Comparison of ENCODE assay signal across 1 cellular context in the genomic region with DNA sequence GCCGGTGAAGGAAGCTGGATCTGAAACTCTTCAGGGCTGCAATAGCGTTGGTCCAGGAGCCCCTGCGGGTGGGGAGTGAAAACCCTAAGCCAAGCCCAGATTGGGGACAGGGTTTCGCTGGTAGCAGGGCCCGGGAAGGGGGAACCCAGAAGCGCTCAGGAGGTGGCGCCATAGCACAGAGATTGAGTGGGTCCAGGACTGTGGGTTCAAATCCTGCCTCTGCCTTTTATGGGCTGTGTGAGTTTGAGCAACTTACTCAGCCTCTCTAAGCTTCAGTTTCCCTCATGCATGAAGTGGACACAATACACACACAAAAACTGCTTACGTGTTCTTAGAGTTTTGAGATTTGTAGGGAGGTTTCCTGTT.
TF ChIP-seq lines count a peak whose summit lies in the region.

No MANE protein-coding gene starts in this region.

TF ChIP-seq in HEK293, 187 proteins besides CTCF, POLR2A, EP300 and RAD21 (continued from another document and continues in another):
- no peak for TF ChIP-seq ZNF302 (tag by site-specific recombination; IDR thresholded peaks at IDR 0.05; ENCODE audit: low read depth)
- TF ChIP-seq ZNF629 (tag by site-specific recombination; IDR thresholded peaks at IDR 0.05): 0 out of 2 replicates have a peak, but pooled peaks have one; percentile 30
- no peak for TF ChIP-seq ZFP37 (tag by site-specific recombination; IDR thresholded peaks at IDR 0.05)
- TF ChIP-seq REPIN1 (tag by site-specific recombination; IDR thresholded peaks at IDR 0.05; ENCODE audit: low read depth): 0 out of 2 replicates have a peak, but pooled peaks have one; percentile 70
- no peak for TF ChIP-seq ZNF174 (tag by site-specific recombination; IDR thresholded peaks at IDR 0.05)
- TF ChIP-seq, protein P1, sequence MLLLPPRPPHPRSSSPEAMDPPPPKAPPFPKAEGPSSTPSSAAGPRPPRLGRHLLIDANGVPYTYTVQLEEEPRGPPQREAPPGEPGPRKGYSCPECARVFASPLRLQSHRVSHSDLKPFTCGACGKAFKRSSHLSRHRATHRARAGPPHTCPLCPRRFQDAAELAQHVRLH (tag by site-specific recombination; IDR thresholded peaks at IDR 0.05): peak; percentile 97
- TF ChIP-seq YY1 (tag by site-specific recombination; IDR thresholded peaks at IDR 0.05): no peak
- TF ChIP-seq ZNF155 (tag by site-specific recombination; IDR thresholded peaks at IDR 0.05): no peak
- no peak for TF ChIP-seq ZNF404 (tag by site-specific recombination; IDR thresholded peaks at IDR 0.05)
- TF ChIP-seq ZNF449 (tag by site-specific recombination; IDR thresholded peaks at IDR 0.05): no peak
- no peak for TF ChIP-seq ZNF266 (tag by site-specific recombination; IDR thresholded peaks at IDR 0.05; ENCODE audit: low read depth)
- no peak for TF ChIP-seq ZNF792 (tag by site-specific recombination; IDR thresholded peaks at IDR 0.05)
- 0 out of 2 replicates have a peak, but pooled peaks have one; percentile 31 for TF ChIP-seq ZNF2 (tag by site-specific recombination; IDR thresholded peaks at IDR 0.05)
- TF ChIP-seq ZNF664 (tag by site-specific recombination; IDR thresholded peaks at IDR 0.05): no peak
- TF ChIP-seq ZNF600 (tag by site-specific recombination; IDR thresholded peaks at IDR 0.05): no peak
- no peak; the same call in 1 of the 2 replicates for TF ChIP-seq KLF7 (tag by site-specific recombination; IDR thresholded peaks at IDR 0.05; ENCODE audit: borderline replicate concordance)
- no peak for TF ChIP-seq MYNN (tag by site-specific recombination; IDR thresholded peaks at IDR 0.05; ENCODE audit: borderline replicate concordance)
- TF ChIP-seq ZNF768 (tag by site-specific recombination; IDR thresholded peaks at IDR 0.05): peak; percentile 96; the same call in 1 of the 2 replicates
- no peak for TF ChIP-seq ZNF747 (tag by site-specific recombination; IDR thresholded peaks at IDR 0.05)
- TF ChIP-seq ZSCAN30 (tag by site-specific recombination; IDR thresholded peaks at IDR 0.05): peak; percentile 71
- no peak for TF ChIP-seq ZNF184 (tag by site-specific recombination; IDR thresholded peaks at IDR 0.05)
- TF ChIP-seq SP3 (tag by site-specific recombination; IDR thresholded peaks at IDR 0.05): no peak
- TF ChIP-seq ZNF133 (tag by site-specific recombination; IDR thresholded peaks at IDR 0.05): no peak
- TF ChIP-seq ZNF211 (tag by site-specific recombination; IDR thresholded peaks at IDR 0.05; ENCODE audit: low read depth): no peak
- TF ChIP-seq EGR2 (tag by site-specific recombination; IDR thresholded peaks at IDR 0.05; ENCODE audit: low read depth): no peak
- TF ChIP-seq ZNF610 (tag by site-specific recombination; IDR thresholded peaks at IDR 0.05; ENCODE audit: borderline replicate concordance): no peak
- no peak for TF ChIP-seq ZNF558 (tag by site-specific recombination; IDR thresholded peaks at IDR 0.05)
- no peak for TF ChIP-seq ZNF837 (tag by site-specific recombination; IDR thresholded peaks at IDR 0.05)
- no peak for TF ChIP-seq ZFP41 (tag by site-specific recombination; IDR thresholded peaks at IDR 0.05; ENCODE audit: borderline replicate concordance)
- no peak for TF ChIP-seq ZNF677 (tag by site-specific recombination; IDR thresholded peaks at IDR 0.05)
- TF ChIP-seq ZNF140 (tag by site-specific recombination; IDR thresholded peaks at IDR 0.05): no peak
- no peak for TF ChIP-seq ZNF274 (IDR thresholded peaks at IDR 0.05; ENCODE audit: low read length)
- no peak for TF ChIP-seq ZNF274 (tag by site-specific recombination; IDR thresholded peaks at IDR 0.05; ENCODE audit: borderline replicate concordance)
- 0 out of 2 replicates have a peak, but pooled peaks have one; percentile 65 for TF ChIP-seq ZNF280D (tag by site-specific recombination; IDR thresholded peaks at IDR 0.05)
- no peak for TF ChIP-seq ZNF202 (tag by site-specific recombination; IDR thresholded peaks at IDR 0.05; ENCODE audit: borderline replicate concordance)
- TF ChIP-seq ZNF248 (tag by site-specific recombination; IDR thresholded peaks at IDR 0.05): no peak
- TF ChIP-seq, protein P2, sequence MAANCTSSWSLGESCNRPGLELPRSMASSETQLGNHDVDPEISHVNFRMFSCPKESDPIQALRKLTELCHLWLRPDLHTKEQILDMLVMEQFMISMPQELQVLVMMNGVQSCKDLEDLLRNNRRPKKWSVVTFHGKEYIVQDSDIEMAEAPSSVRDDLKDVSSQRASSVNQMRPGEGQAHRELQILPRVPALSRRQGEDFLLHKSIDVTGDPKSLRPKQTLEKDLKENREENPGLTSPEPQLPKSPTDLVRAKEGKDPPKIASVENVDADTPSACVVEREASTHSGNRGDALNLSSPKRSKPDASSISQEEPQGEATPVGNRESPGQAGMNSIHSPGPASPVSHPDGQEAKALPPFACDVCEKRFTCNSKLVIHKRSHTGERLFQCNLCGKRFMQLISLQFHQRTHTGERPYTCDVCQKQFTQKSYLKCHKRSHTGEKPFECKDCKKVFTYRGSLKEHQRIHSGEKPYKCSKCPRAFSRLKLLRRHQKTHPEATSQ (tag by site-specific recombination; IDR thresholded peaks at IDR 0.05): peak; percentile 53; the same call in 1 of the 2 replicates
- no peak for TF ChIP-seq ZNF341 (tag by site-specific recombination; IDR thresholded peaks at IDR 0.05; ENCODE audit: low read depth)
- no peak for TF ChIP-seq ZNF26 (tag by site-specific recombination; IDR thresholded peaks at IDR 0.05)
- TF ChIP-seq OVOL3 (tag by site-specific recombination; IDR thresholded peaks at IDR 0.05): no peak
- no peak for TF ChIP-seq ZNF114 (tag by site-specific recombination; IDR thresholded peaks at IDR 0.05)
- no peak for TF ChIP-seq ZNF549 (tag by site-specific recombination; IDR thresholded peaks at IDR 0.05)
- no peak for TF ChIP-seq ZNF324 (tag by site-specific recombination; IDR thresholded peaks at IDR 0.05)
- TF ChIP-seq ZNF561 (tag by site-specific recombination; IDR thresholded peaks at IDR 0.05; ENCODE audit: borderline replicate concordance): peak; percentile 56; the same call in 1 of the 2 replicates
- no peak; the same call in 1 of the 2 replicates for TF ChIP-seq ZNF391 (tag by site-specific recombination; IDR thresholded peaks at IDR 0.05; ENCODE audit: borderline replicate concordance, low read depth)
- TF ChIP-seq SCRT1 (tag by site-specific recombination; IDR thresholded peaks at IDR 0.05; ENCODE audit: borderline replicate concordance): no peak
- TF ChIP-seq MZF1 (tag by site-specific recombination; IDR thresholded peaks at IDR 0.05; ENCODE audit: borderline replicate concordance): no peak
- TF ChIP-seq KLF16 (tag by site-specific recombination; IDR thresholded peaks at IDR 0.05): no peak
- TF ChIP-seq BCL11A (tag by site-specific recombination; IDR thresholded peaks at IDR 0.05; ENCODE audit: low read depth): no peak
- TF ChIP-seq ZBTB26 (tag by site-specific recombination; optimal IDR thresholded peaks at IDR 0.05): no peak
- no peak for TF ChIP-seq ZNF555 (tag by site-specific recombination; conservative IDR thresholded peaks at IDR 0.05)
- TF ChIP-seq, protein P3, sequence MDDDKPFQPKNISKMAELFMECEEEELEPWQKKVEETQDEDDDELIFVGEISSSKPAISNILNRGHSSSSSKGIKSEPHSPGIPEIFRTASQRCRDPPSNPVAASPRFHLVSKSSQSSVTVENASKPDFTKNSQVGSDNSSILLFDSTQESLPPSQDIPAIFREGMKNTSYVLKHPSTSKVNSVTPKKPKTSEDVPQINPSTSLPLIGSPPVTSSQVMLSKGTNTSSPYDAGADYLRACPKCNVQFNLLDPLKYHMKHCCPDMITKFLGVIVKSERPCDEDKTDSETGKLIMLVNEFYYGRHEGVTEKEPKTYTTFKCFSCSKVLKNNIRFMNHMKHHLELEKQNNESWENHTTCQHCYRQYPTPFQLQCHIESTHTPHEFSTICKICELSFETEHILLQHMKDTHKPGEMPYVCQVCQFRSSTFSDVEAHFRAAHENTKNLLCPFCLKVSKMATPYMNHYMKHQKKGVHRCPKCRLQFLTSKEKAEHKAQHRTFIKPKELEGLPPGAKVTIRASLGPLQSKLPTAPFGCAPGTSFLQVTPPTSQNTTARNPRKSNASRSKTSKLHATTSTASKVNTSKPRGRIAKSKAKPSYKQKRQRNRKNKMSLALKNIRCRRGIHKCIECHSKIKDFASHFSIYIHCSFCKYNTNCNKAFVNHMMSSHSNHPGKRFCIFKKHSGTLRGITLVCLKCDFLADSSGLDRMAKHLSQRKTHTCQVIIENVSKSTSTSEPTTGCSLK (tag by site-specific recombination; IDR thresholded peaks at IDR 0.05): no peak
- no peak for TF ChIP-seq ZNF10 (tag by site-specific recombination; IDR thresholded peaks at IDR 0.05)
- TF ChIP-seq, protein P4, sequence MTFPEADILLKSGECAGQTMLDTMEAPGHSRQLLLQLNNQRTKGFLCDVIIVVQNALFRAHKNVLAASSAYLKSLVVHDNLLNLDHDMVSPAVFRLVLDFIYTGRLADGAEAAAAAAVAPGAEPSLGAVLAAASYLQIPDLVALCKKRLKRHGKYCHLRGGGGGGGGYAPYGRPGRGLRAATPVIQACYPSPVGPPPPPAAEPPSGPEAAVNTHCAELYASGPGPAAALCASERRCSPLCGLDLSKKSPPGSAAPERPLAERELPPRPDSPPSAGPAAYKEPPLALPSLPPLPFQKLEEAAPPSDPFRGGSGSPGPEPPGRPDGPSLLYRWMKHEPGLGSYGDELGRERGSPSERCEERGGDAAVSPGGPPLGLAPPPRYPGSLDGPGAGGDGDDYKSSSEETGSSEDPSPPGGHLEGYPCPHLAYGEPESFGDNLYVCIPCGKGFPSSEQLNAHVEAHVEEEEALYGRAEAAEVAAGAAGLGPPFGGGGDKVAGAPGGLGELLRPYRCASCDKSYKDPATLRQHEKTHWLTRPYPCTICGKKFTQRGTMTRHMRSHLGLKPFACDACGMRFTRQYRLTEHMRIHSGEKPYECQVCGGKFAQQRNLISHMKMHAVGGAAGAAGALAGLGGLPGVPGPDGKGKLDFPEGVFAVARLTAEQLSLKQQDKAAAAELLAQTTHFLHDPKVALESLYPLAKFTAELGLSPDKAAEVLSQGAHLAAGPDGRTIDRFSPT (tag by site-specific recombination; IDR thresholded peaks at IDR 0.05): no peak
- TF ChIP-seq ZBTB20 (tag by site-specific recombination; IDR thresholded peaks at IDR 0.05): no peak
- peak; percentile 98 for TF ChIP-seq ZNF654 (tag by site-specific recombination; IDR thresholded peaks at IDR 0.05; ENCODE audit: low read depth)
- TF ChIP-seq ZNF785 (tag by site-specific recombination; IDR thresholded peaks at IDR 0.05): no peak
- TF ChIP-seq ZFP3 (tag by site-specific recombination; IDR thresholded peaks at IDR 0.05; ENCODE audit: low read depth): no peak
- no peak for TF ChIP-seq SP2 (tag by site-specific recombination; IDR thresholded peaks at IDR 0.05)
- no peak for TF ChIP-seq GLI4 (tag by site-specific recombination; IDR thresholded peaks at IDR 0.05)
- TF ChIP-seq ZXDB (tag by site-specific recombination; IDR thresholded peaks at IDR 0.05): peak; percentile 81
- no peak for TF ChIP-seq ZNF776 (tag by site-specific recombination; IDR thresholded peaks at IDR 0.05; ENCODE audit: borderline replicate concordance)
- peak; percentile 24; the same call in 1 of the 2 replicates for TF ChIP-seq WT1 (tag by site-specific recombination; IDR thresholded peaks at IDR 0.05)
